Comparison of ENCODE assay signal across 23 cellular contexts in the genomic region with DNA sequence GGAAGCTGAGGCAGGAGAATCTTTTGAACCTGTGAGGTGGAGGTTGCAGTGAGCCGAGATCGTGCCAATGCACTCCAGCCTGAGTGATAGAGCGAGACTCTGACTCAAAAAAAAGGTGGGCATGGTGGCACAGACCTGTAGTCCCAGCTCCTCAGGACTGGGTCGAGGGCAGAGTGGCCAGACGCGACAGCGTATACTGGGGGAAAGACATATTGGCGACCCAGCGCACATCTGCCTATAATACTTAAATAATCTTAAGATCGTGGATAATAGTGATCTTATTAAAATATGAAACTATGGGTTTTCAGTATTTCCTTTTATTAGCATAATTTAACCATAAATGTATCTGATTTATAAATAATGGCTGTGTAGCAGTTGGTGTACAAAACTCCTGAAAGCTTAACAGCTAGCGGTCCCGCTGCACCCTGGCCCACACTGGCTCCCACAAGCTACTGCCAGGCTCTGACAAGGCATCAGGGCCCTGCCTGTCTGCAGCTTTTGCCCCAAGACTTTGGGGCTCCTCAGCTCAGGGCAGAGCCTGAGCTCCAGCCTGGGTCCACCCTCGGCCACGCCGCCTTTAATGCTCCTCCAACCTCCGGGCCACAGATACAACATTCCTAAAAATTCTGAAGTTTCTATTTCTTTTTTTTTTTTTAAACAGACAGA. TPM values are rescaled to one million over a fixed set of nuclear protein-coding genes. Genes with fewer than 3 reads are reported as not detected.
"Had no signal": no experiment of that assay in that cellular context is flagged by ENCODE, and none has a peak within 500 bp of the region (broad histone marks: within the 10 kb centered on the region; RNA-seq: fewer than 3 reads in every experiment).

No MANE protein-coding gene starts in this region.

- H3K27ac Mint-ChIP-seq: memory B cell; natural killer cell treated with Interleukin-12 subunit alpha and Interleukin-12 subunit beta and Interleukin-15 and Interleukin-18, amount 100 ng/mL, for 72 hours; stimulated activated naive CD8-positive, alpha-beta T cell treated with anti-CD3 and anti-CD28 coated beads, Interleukin-15, amount 100 ng/mL, for 72 hours had no signal

- H3K4me3 Mint-ChIP-seq: effector memory CD8-positive, alpha-beta T cell; memory B cell; natural killer cell treated with Interleukin-12 subunit alpha and Interleukin-12 subunit beta and Interleukin-15 and Interleukin-18, amount 100 ng/mL, for 72 hours; stimulated activated naive CD8-positive, alpha-beta T cell treated with anti-CD3 and anti-CD28 coated beads, Interleukin-15, amount 100 ng/mL, for 72 hours had no signal

- H3K9me3 Mint-ChIP-seq: effector memory CD8-positive, alpha-beta T cell; memory B cell; naive B cell; natural killer cell treated with Interleukin-12 subunit alpha and Interleukin-12 subunit beta and Interleukin-15 and Interleukin-18, amount 100 ng/mL, for 72 hours; stimulated activated naive CD8-positive, alpha-beta T cell treated with anti-CD3 and anti-CD28 coated beads, Interleukin-15, amount 100 ng/mL, for 72 hours had no signal

- DNase-seq: cortex of kidney; effector memory CD8-positive, alpha-beta T cell; mucosa of descending colon; naive B cell; occipital lobe; retina; stimulated activated CD4-positive, alpha-beta T cell treated with anti-CD3 and anti-CD28 coated beads, Interleukin-12 subunit alpha, Interleukin-12 subunit beta, amount 100 ng/mL, for 4 hours; stimulated activated CD4-positive, alpha-beta T cell treated with anti-CD3 and anti-CD28 coated beads, Interleukin-1b, Interleukin-23, amount 100 ng/mL, for 48 hours; stimulated activated CD4-positive, alpha-beta T cell treated with anti-CD3 and anti-CD28 coated beads, Interleukin-4, amount 100 ng/mL, for 1 hour; stimulated activated CD8-positive, alpha-beta memory T cell treated with anti-CD3 and anti-CD28 coated beads, Interleukin-4, amount 100 ng/mL, for 48 hours; stimulated activated naive CD4-positive, alpha-beta T cell; stimulated activated naive CD8-positive, alpha-beta T cell treated with anti-CD3 and anti-CD28 coated beads, Interleukin-15, amount 100 ng/mL, for 72 hours; transverse colon; upper lobe of right lung; uterus had no signal

- H3K9me3 ChIP-seq: mucosa of descending colon, pancreas, suprapubic skin, transverse colon, upper lobe of right lung, uterus had no signal

- H3K27me3 ChIP-seq: pancreas, suprapubic skin, transverse colon, upper lobe of right lung, uterus had no signal

- H3K4me2 ChIP-seq: smooth muscle cell had no signal

- H3K27ac ChIP-seq: pancreas, suprapubic skin, transverse colon, upper lobe of right lung, uterus had no signal

- ATAC-seq: effector memory CD8-positive, alpha-beta T cell; mucosa of descending colon; natural killer cell treated with Interleukin-12 subunit alpha and Interleukin-12 subunit beta and Interleukin-15 and Interleukin-18, amount 100 ng/mL, for 72 hours; pancreas; sciatic nerve; stimulated activated naive CD8-positive, alpha-beta T cell treated with anti-CD3 and anti-CD28 coated beads, Interleukin-15, amount 100 ng/mL, for 72 hours; upper lobe of right lung had no signal

- H3K27me3 Mint-ChIP-seq: effector memory CD8-positive, alpha-beta T cell; memory B cell; naive B cell; natural killer cell treated with Interleukin-12 subunit alpha and Interleukin-12 subunit beta and Interleukin-15 and Interleukin-18, amount 100 ng/mL, for 72 hours; stimulated activated naive CD8-positive, alpha-beta T cell treated with anti-CD3 and anti-CD28 coated beads, Interleukin-15, amount 100 ng/mL, for 72 hours had no signal

- H3K36me3 Mint-ChIP-seq: naive B cell; natural killer cell treated with Interleukin-12 subunit alpha and Interleukin-12 subunit beta and Interleukin-15 and Interleukin-18, amount 100 ng/mL, for 72 hours had no signal

- H3K4me3 ChIP-seq: lung, mucosa of descending colon, pancreas, smooth muscle cell, suprapubic skin, transverse colon, upper lobe of right lung, uterus had no signal

- H3K36me3 ChIP-seq: pancreas, transverse colon, uterus had no signal

RNA-seq across cellular contexts. Expression of a gene that starts 19.3 kb away (rescaled TPM):
- total RNA-seq: dermis microvascular lymphatic vessel endothelial cell; natural killer cell treated with Interleukin-12 subunit alpha and Interleukin-12 subunit beta and Interleukin-15 and Interleukin-18, amount 100 ng/mL, for 72 hours had no signal
